ENCODE assay signal across 19 cellular contexts in the genomic region with DNA sequence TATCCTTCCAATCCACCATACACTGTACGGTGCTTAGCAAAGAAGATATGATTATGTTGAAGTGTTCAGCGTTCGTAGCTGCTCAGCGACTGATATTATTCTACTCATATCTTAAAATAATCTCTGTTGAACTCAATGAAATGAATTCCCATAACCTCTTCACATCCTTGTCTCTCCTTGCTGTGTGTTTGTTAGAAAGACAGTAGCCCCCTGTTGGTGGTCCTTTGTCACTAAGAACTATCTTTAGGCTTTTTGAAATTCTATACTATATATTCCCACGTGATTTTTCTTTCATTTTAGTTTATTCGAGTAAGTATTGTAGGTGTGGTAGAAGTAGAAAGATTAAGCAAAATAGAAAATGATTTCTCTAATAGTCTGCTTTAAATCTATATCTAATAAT.
"Had no signal": no experiment of that assay in that cellular context is flagged by ENCODE, and none has a peak within 500 bp of the region (broad histone marks: within the 10 kb centered on the region; RNA-seq: fewer than 3 reads in every experiment).

No MANE protein-coding gene starts in this region.

- H3K27me3 ChIP-seq: colonic mucosa, esophagus squamous epithelium, gastroesophageal sphincter, right atrium auricular region, sigmoid colon, stomach, transverse colon had no signal

- H3K4me1 Mint-ChIP-seq: naive thymus-derived CD4-positive, alpha-beta T cell had no signal

- H3K36me3 Mint-ChIP-seq: naive thymus-derived CD4-positive, alpha-beta T cell had no signal

- H3K27ac ChIP-seq: colonic mucosa, epithelial cell of prostate, esophagus squamous epithelium, gastroesophageal sphincter, right atrium auricular region, sigmoid colon, skin epidermis, stomach, thoracic aorta, transverse colon had no signal

- H3K27ac Mint-ChIP-seq: naive thymus-derived CD4-positive, alpha-beta T cell; nephron progenitor cell had no signal

- H3K9me3 Mint-ChIP-seq: nephron progenitor cell had no signal

- DNase-seq: colonic mucosa; dermis blood vessel endothelial cell; esophagus squamous epithelium; foreskin fibroblast; left colon; left ventricle myocardium superior; naive thymus-derived CD4-positive, alpha-beta T cell; nephron progenitor cell; posterior cingulate gyrus; sigmoid colon; stimulated activated naive CD4-positive, alpha-beta T cell; stomach; substantia nigra; transverse colon had no signal

- H3K4me1 ChIP-seq: colonic mucosa, esophagus squamous epithelium, gastroesophageal sphincter, right atrium auricular region, sigmoid colon, stomach, transverse colon had no signal

- H3K4me3 Mint-ChIP-seq: naive thymus-derived CD4-positive, alpha-beta T cell; nephron progenitor cell had no signal

- H3K9me3 ChIP-seq: colonic mucosa, esophagus squamous epithelium, gastroesophageal sphincter, right atrium auricular region, sigmoid colon, stomach, thoracic aorta, transverse colon had no signal

- H3K27me3 Mint-ChIP-seq: naive thymus-derived CD4-positive, alpha-beta T cell had no signal

- ATAC-seq: gastroesophageal sphincter; left colon; left ventricle myocardium superior; naive thymus-derived CD4-positive, alpha-beta T cell had no signal

- H3K36me3 ChIP-seq: colonic mucosa, esophagus squamous epithelium, gastroesophageal sphincter, right atrium auricular region, sigmoid colon, stomach, thoracic aorta, transverse colon had no signal

- H3K4me3 ChIP-seq: colonic mucosa, esophagus squamous epithelium, gastroesophageal sphincter, right atrium auricular region, sigmoid colon, skin epidermis, stomach, thoracic aorta, transverse colon had no signal
